ENCODE assay signal across 9 cellular contexts in the genomic region with DNA sequence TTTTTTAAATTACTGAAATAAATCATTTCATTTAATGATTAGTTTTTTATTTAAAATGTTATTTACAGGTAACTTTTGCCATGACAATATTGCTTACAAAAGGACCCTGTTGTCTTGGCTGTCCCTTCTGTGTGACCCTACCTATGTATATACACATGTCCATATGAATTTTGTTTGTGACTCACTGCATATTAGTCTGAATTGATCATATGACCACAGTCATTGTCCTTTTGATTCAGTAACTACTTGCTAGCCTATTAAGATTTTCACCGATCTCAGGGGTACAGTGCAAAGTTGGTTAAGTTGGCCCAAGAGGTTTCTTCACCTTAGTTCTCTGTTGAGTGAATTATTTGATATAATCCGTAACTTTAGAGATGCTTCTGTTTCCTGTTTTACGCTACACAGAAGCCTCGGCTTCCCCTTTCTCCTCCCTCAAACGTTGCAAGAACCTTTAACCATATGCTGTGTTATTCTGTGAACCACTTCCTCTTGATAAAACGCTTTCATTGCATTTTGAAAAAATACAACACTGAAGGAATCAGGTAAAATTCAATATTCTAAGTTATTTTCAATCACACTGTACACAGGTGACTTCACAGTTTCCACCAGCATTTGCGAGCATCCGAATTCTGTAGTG. TPM values are rescaled to one million over a fixed set of nuclear protein-coding genes. Genes with fewer than 3 reads are reported as not detected.
DNase-seq lines count a peak whose midpoint lies in the region; ATAC-seq and TF ChIP-seq lines count a peak whose summit lies in the region.
"Had no signal": no experiment of that assay in that cellular context is flagged by ENCODE, and none has a peak within 500 bp of the region (broad histone marks: within the 10 kb centered on the region; RNA-seq: fewer than 3 reads in every experiment).

No MANE protein-coding gene starts in this region.

- no peaks in the 10 kb centered on the region for H3K9me2 ChIP-seq in PC-9 (ENCODE audit: insufficient read depth)

- POLR2A ChIA-PET in activated B cell treated with CpG ODN at 0.5 μM for 24 hours (lab: Charles Lee), result interaction anchor here (0.7 to 2.6 kb wide), 7 partner anchors 10 to 215 kb away, joined by 3 to 29 read pairs (median 5); partner anchors contain the start of gene APBB1IP
- POLR2A ChIA-PET in PC-9 (lab: Charles Lee; ENCODE audit: unreplicated experiment), result no interaction called here

- peak overlapping the region; percentile 91 for H3K27ac Mint-ChIP-seq in activated naive CD4-positive, alpha-beta T cell treated with anti-CD3 and anti-CD28 coated beads, Interleukin-2, amount 10 ng/mL, durations not matched to agents 7 days and 5 days
- peak overlapping the region; percentile 83 for H3K27ac Mint-ChIP-seq in activated B cell treated with CpG ODN at 0.5 μM for 24 hours

- no peaks in the 10 kb centered on the region for H3K9me3 Mint-ChIP-seq in activated naive CD4-positive, alpha-beta T cell treated with anti-CD3 and anti-CD28 coated beads, Interleukin-2, amount 10 ng/mL, durations not matched to agents 7 days and 5 days
- no peaks in the 10 kb centered on the region for H3K9me3 Mint-ChIP-seq in activated B cell treated with CpG ODN at 0.5 μM for 24 hours

- in situ Hi-C loops in HAP-1 (cut with MboI; ENCODE audit: low sequenced_read_pairs), result no loop called here

- DNase-seq in activated naive CD4-positive, alpha-beta T cell treated with anti-CD3 and anti-CD28 coated beads, Interleukin-2, amount 10 ng/mL, durations not matched to agents 7 days and 5 days, result peak; percentile 60
- no peak for DNase-seq in activated naive CD4-positive, alpha-beta T cell treated with anti-CD3 and anti-CD28 coated beads, Interleukin-2, amount 50 U/mL, for 16 hours
- DNase-seq in activated B cell treated with CpG ODN at 0.5 μM for 24 hours, result no peak
- no peak for DNase-seq in upper lobe of right lung
- no peak for DNase-seq in HAP-1 (ENCODE audit: low spot score in 2 of 2)
- DNase-seq in PC-9, result no peak

- TF ChIP-seq CTCF in activated B cell treated with CpG ODN at 0.5 μM for 24 hours (IDR thresholded peaks at IDR 0.05), result no peak
- no peak for TF ChIP-seq CTCF in upper lobe of right lung (IDR thresholded peaks at IDR 0.05)
- no peak for TF ChIP-seq CTCF in PC-9 (conservative IDR thresholded peaks at IDR 0.05)

- H3K27me3 Mint-ChIP-seq in activated naive CD4-positive, alpha-beta T cell treated with anti-CD3 and anti-CD28 coated beads, Interleukin-2, amount 10 ng/mL, durations not matched to agents 7 days and 5 days, result no peaks in the 10 kb centered on the region
- no peaks in the 10 kb centered on the region for H3K27me3 Mint-ChIP-seq in activated B cell treated with CpG ODN at 0.5 μM for 24 hours

- H3K27ac ChIP-seq in upper lobe of right lung, result no peak overlapping the region
- no peak overlapping the region for H3K27ac ChIP-seq in PC-9

- H3K9me3 ChIP-seq in upper lobe of right lung, result no peaks in the 10 kb centered on the region
- H3K9me3 ChIP-seq in HAP-1, result no peaks in the 10 kb centered on the region
- no peaks in the 10 kb centered on the region for H3K9me3 ChIP-seq in PC-9 (ENCODE audit: insufficient read depth, low read depth)

- H3K4me2 ChIP-seq in PC-9, result no peak overlapping the region

- no peaks in the 10 kb centered on the region for H3F3A ChIP-seq in PC-9 (ENCODE audit: insufficient read depth, low read depth)

- intact Hi-C loops in activated B cell treated with CpG ODN at 0.5 μM for 24 hours (cut with micrococcal nuclease) (loop anchor here (1.0 to 5.0 kb wide), 7 partner anchors 9 to 760 kb away; partner anchors contain the start of genes ACBD5 and APBB1IP), upper lobe of right lung (cut with DNase I) (no loop called here), PC-9 (cut with micrococcal nuclease; ENCODE audit: unreplicated experiment) (no loop called here)

- no peak overlapping the region for H3K4me3 ChIP-seq in upper lobe of right lung
- H3K4me3 ChIP-seq in HAP-1, result no peak overlapping the region
- no peak overlapping the region for H3K4me3 ChIP-seq in PC-9

- H3K27me3 ChIP-seq in upper lobe of right lung, result no peaks in the 10 kb centered on the region
- no peaks in the 10 kb centered on the region for H3K27me3 ChIP-seq in HAP-1 (ENCODE audit: low read depth)
- no peaks in the 10 kb centered on the region for H3K27me3 ChIP-seq in PC-9 (ENCODE audit: insufficient read depth, low read depth)

- CTCF ChIA-PET in activated naive CD4-positive, alpha-beta T cell treated with anti-CD3 and anti-CD28 coated beads, Interleukin-2, amount 10 ng/mL, durations not matched to agents 7 days and 5 days (lab: Charles Lee), result interaction anchor here (0.7 kb wide), 1 partner anchor 26 kb away, joined by 3 read pairs; no protein-coding TSS in a partner anchor
- CTCF ChIA-PET in activated B cell treated with CpG ODN at 0.5 μM for 24 hours (lab: Charles Lee), result interaction anchor here (0.9 to 1.8 kb wide), 3 partner anchors 22 to 146 kb away, joined by 3 to 5 read pairs (median 5); partner anchors contain the start of gene APBB1IP
- CTCF ChIA-PET in PC-9 (lab: Charles Lee), result no interaction called here

- ATAC-seq in HG03342 (IDR thresholded peaks at IDR 0.05; ENCODE audit: unreplicated experiment), result peak; percentile 50
- peak; percentile 79 for ATAC-seq in activated B cell treated with CpG ODN at 0.5 μM for 24 hours (ENCODE audit: low read depth)
- ATAC-seq in upper lobe of right lung, result peak; percentile 81
- no peak for ATAC-seq in HG03442 (IDR thresholded peaks at IDR 0.05; ENCODE audit: unreplicated experiment)

- H3K4me1 ChIP-seq in upper lobe of right lung, result peaks cover 24% of the 10 kb centered on the region
- H3K4me1 ChIP-seq in HAP-1, result no peaks in the 10 kb centered on the region
- no peaks in the 10 kb centered on the region for H3K4me1 ChIP-seq in PC-9 (replicated peaks; ENCODE audit: insufficient read depth)

- BruUV-seq in PC-9 (replicated peaks; lab: Mats Ljungman, UMichigan), result no TSS peak

- H3K36me3 ChIP-seq in upper lobe of right lung, result no peaks in the 10 kb centered on the region
- no peaks in the 10 kb centered on the region for H3K36me3 ChIP-seq in HAP-1 (replicated peaks)
- H3K36me3 ChIP-seq in PC-9 (ENCODE audit: low read depth), result no peaks in the 10 kb centered on the region

- no peaks in the 10 kb centered on the region for H3K79me2 ChIP-seq in PC-9 (ENCODE audit: low read depth)

- peaks cover 34% of the 10 kb centered on the region for H3K36me3 Mint-ChIP-seq in activated naive CD4-positive, alpha-beta T cell treated with anti-CD3 and anti-CD28 coated beads, Interleukin-2, amount 10 ng/mL, durations not matched to agents 7 days and 5 days
- H3K36me3 Mint-ChIP-seq in activated B cell treated with CpG ODN at 0.5 μM for 24 hours (ENCODE audit: low read depth), result peaks cover 17% of the 10 kb centered on the region

- no peaks in the 10 kb centered on the region for H4K20me1 ChIP-seq in PC-9 (ENCODE audit: insufficient read depth)

- peak overlapping the region; percentile 39 for H3K4me3 Mint-ChIP-seq in activated naive CD4-positive, alpha-beta T cell treated with anti-CD3 and anti-CD28 coated beads, Interleukin-2, amount 10 ng/mL, durations not matched to agents 7 days and 5 days
- peak overlapping the region; percentile 46 for H3K4me3 Mint-ChIP-seq in activated B cell treated with CpG ODN at 0.5 μM for 24 hours

- H3K4me1 Mint-ChIP-seq in activated naive CD4-positive, alpha-beta T cell treated with anti-CD3 and anti-CD28 coated beads, Interleukin-2, amount 10 ng/mL, durations not matched to agents 7 days and 5 days, result peaks cover 78% of the 10 kb centered on the region
- peaks cover 82% of the 10 kb centered on the region for H3K4me1 Mint-ChIP-seq in activated B cell treated with CpG ODN at 0.5 μM for 24 hours

- no peak overlapping the region for H2AFZ ChIP-seq in PC-9

RNA-seq across cellular contexts. Expression of gene APBB1IP, which starts 43.9 kb away (rescaled TPM):
- total RNA-seq in activated B cell treated with CpG ODN at 0.5 μM for 24 hours (79.1 and 85.5 TPM in 2 replicates), upper lobe of right lung (19.2 TPM), PC-9 (2021) (not detected in 2 replicates)
- total RNA-seq: pulmonary artery endothelial cell had no signal

Comparison
In these comparisons a context has a peak if more than half of its experiments do, and no peak if none do; other contexts are left out.
1. RNA of gene APBB1IP, which starts 43.9 kb away (total RNA-seq): 79.1 to 85.5 TPM in activated B cell treated with CpG ODN at 0.5 μM for 24 hours and 19.2 TPM in upper lobe of right lung (single experiment); not detected in PC-9; every median in the first group is over 10 times any median in the second.